Comparison of ENCODE assay signal across 9 cellular contexts in genomic region chr2:113124181-113124961, GRCh38. TPM values are rescaled to one million over a fixed set of nuclear protein-coding genes. Genes with fewer than 3 reads are reported as not detected.
DNase-seq lines count a peak whose midpoint lies in the region; ATAC-seq and TF ChIP-seq lines count a peak whose summit lies in the region.
"Had no signal": no experiment of that assay in that cellular context is flagged by ENCODE, and none has a peak within 500 bp of the region (broad histone marks: within the 10 kb centered on the region; RNA-seq: fewer than 3 reads in every experiment).

No MANE protein-coding gene starts in this region.

- CTCF ChIA-PET in HCT116 (lab: Charles Lee) = interaction anchor here (1.0 kb wide), 1 partner anchor 14 kb away, joined by 3 read pairs; no protein-coding TSS in a partner anchor

- DNase-seq in ELR (ENCODE audit: low read depth) = peak; percentile 69
- no peak for DNase-seq in HCT116 (ENCODE audit: low read depth, low spot score)
- DNase-seq in SKM-1 (lab: John Stamatoyannopoulos, UW; ENCODE audit: unreplicated experiment) = peak; percentile 37
- peak; percentile 19 for DNase-seq in hepatic stellate cell (ENCODE audit: low spot score)
- no peak for DNase-seq in H4 (ENCODE audit: low spot score)
- no peak for DNase-seq in activated CD4-positive, alpha-beta T cell treated with anti-CD3 and anti-CD28 coated beads, Interleukin-2, amount 50 U/mL, for 4 hours
- no peak for DNase-seq in middle frontal gyrus (ENCODE audit: extremely low spot score, low spot score)
- DNase-seq in NCI-H524 (lab: John Stamatoyannopoulos, UW) = no peak

- no peaks in the 10 kb centered on the region for H3K79me2 ChIP-seq in HCT116 (ENCODE audit: insufficient read depth, low read length)

- H3K4me1 ChIP-seq in HCT116 (ENCODE audit: control insufficient read depth in 1 of 2, insufficient read depth in 2 of 2, low read length in 2 of 2) = peaks cover 5 to 18% of the 10 kb centered on the region in 2 experiments

- H3K4me3 ChIP-seq in HCT116 (replicated peaks in 1 of 2; ENCODE audit: low read depth in 1 of 2, low read length in 2 of 2) = 0 out of 4 replicates have a peak overlapping the region, but pooled peaks of 1 of the 2 experiments have one; percentile 2
- H3K4me3 ChIP-seq: skin epidermis had no signal

- no peak for TF ChIP-seq RAD21 in HCT116 (IDR thresholded peaks at IDR 0.05; ENCODE audit: low read depth)

- no peaks in the 10 kb centered on the region; the same call in 1 of the 2 replicates for H3K27me3 ChIP-seq in HCT116 (ENCODE audit: insufficient read depth, low read length)

- no peaks in the 10 kb centered on the region for H3K9me3 ChIP-seq in HCT116 (ENCODE audit: control insufficient read depth in 1 of 2, insufficient read depth in 1 of 2, low read depth in 1 of 2, low read length in 2 of 2)

- no peaks in the 10 kb centered on the region for H3K9me2 ChIP-seq in HCT116 (ENCODE audit: insufficient read depth)

- no peak for TF ChIP-seq CTCF in HCT116 (IDR thresholded peaks at IDR 0.05 in 2 of 3, conservative IDR thresholded peaks at IDR 0.05 in 1 of 3; ENCODE audit: borderline replicate concordance in 1 of 3, insufficient read depth in 1 of 3, low read depth in 2 of 3, low read length in 2 of 3)

- intact Hi-C loops in HCT116 (cut with micrococcal nuclease) = no loop called here

- no peaks in the 10 kb centered on the region for H4K20me1 ChIP-seq in HCT116 (ENCODE audit: insufficient read depth)

- H3K36me3 ChIP-seq in HCT116 (ENCODE audit: control insufficient read depth in 1 of 2, insufficient read depth in 2 of 2, low read length in 2 of 2) = no peaks in the 10 kb centered on the region

- H2AFZ ChIP-seq in HCT116 (ENCODE audit: low read depth, low read length, poor library complexity, severe bottlenecking) = peak overlapping the region; percentile 76

- no peak overlapping the region for H3K27ac ChIP-seq in HCT116 (ENCODE audit: low read depth, low read length)

- H3K4me2 ChIP-seq in HCT116 (ENCODE audit: low read length) = peak overlapping the region; percentile 58

- RAD21 ChIA-PET in HCT116 (lab: Charles Lee; ENCODE audit: low non-redundant PET in 1 of 2, low total read pairs in 2 of 2, uncharacterized antibody in 2 of 2, unreplicated experiment in 2 of 2) = no interaction called here

- H3K9ac ChIP-seq in HCT116 (ENCODE audit: low read length) = no peak overlapping the region

- peak; percentile 54 for ATAC-seq in HCT116

- POLR2A ChIA-PET in HCT116 (lab: Charles Lee) = no interaction called here

- BruUV-seq in HCT116 (replicated peaks; lab: Mats Ljungman, UMichigan) = no TSS peak

- no peak for TF ChIP-seq POLR2A in HCT116 (IDR thresholded peaks at IDR 0.05; ENCODE audit: borderline replicate concordance, extremely low read depth, insufficient read depth, insufficient read length)

TF ChIP-seq in HCT116, 20 proteins besides CTCF, POLR2A, EP300 and RAD21:
- TF ChIP-seq SP1 (IDR thresholded peaks at IDR 0.05; ENCODE audit: low read depth) = no peak
- TF ChIP-seq ZFX (IDR thresholded peaks at IDR 0.05) = no peak
- no peak for TF ChIP-seq CEBPB (IDR thresholded peaks at IDR 0.05; ENCODE audit: low read depth)
- no peak for TF ChIP-seq CBX3 (IDR thresholded peaks at IDR 0.05; ENCODE audit: low read depth)
- TF ChIP-seq, protein P1, sequence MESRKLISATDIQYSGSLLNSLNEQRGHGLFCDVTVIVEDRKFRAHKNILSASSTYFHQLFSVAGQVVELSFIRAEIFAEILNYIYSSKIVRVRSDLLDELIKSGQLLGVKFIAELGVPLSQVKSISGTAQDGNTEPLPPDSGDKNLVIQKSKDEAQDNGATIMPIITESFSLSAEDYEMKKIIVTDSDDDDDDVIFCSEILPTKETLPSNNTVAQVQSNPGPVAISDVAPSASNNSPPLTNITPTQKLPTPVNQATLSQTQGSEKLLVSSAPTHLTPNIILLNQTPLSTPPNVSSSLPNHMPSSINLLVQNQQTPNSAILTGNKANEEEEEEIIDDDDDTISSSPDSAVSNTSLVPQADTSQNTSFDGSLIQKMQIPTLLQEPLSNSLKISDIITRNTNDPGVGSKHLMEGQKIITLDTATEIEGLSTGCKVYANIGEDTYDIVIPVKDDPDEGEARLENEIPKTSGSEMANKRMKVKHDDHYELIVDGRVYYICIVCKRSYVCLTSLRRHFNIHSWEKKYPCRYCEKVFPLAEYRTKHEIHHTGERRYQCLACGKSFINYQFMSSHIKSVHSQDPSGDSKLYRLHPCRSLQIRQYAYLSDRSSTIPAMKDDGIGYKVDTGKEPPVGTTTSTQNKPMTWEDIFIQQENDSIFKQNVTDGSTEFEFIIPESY (IDR thresholded peaks at IDR 0.05; ENCODE audit: extremely low read depth, insufficient replicate concordance, low read length) = no peak

RNA-seq across cellular contexts. Expression of gene IL1RN, which starts 3.0 kb away (rescaled TPM):
- 0.25 TPM for total RNA-seq in HCT116 (2021; ENCODE audit: unreplicated experiment)
- 0.25 and 0.26 TPM in 2 replicates for polyA plus RNA-seq in HCT116 (2012)
- total RNA-seq in H4 (2014; rRNA removed; shearing (Covaris generic)) = 0.17 TPM in 1 of 2 replicates, not detected in the other

RNA-seq across cellular contexts. Expression of gene PSD4, which starts 49.4 kb away (rescaled TPM):
- 12.6 TPM for total RNA-seq in HCT116 (2021; ENCODE audit: unreplicated experiment)
- 7.4 and 8.1 TPM in 2 replicates for polyA plus RNA-seq in HCT116 (2012)
- 1.4 and 1.5 TPM in 2 replicates for total RNA-seq in H4 (2014; rRNA removed; shearing (Covaris generic))

RNA-seq across cellular contexts. Expression of gene IL1F10, which starts 56.6 kb away (rescaled TPM):
- not detected for total RNA-seq in HCT116 (2021; ENCODE audit: unreplicated experiment)
- not detected in 2 replicates for polyA plus RNA-seq in HCT116 (2012)
- not detected in 2 replicates for total RNA-seq in H4 (2014; rRNA removed; shearing (Covaris generic))

Comparison
In these comparisons a context has a peak if more than half of its experiments do, and no peak if none do; other contexts are left out.
1. DNase-seq: peak in ELR (single experiment), SKM-1 (single experiment) and hepatic stellate cell (single experiment); none in HCT116 (single experiment), H4 (single experiment), activated CD4-positive, alpha-beta T cell treated with anti-CD3 and anti-CD28 coated beads, Interleukin-2, amount 50 U/mL, for 4 hours (0 of 2), middle frontal gyrus (single experiment) and NCI-H524 (0 of 2).